ENCODE assay signal across 10 cellular contexts in genomic region chr21:44918581-44919033, GRCh38. TPM values are rescaled to one million over a fixed set of nuclear protein-coding genes. Genes with fewer than 3 reads are reported as not detected.
DNase-seq lines count a peak whose midpoint lies in the region; ATAC-seq lines count a peak whose summit lies in the region.
"Had no signal": no experiment of that assay in that cellular context is flagged by ENCODE, and none has a peak within 500 bp of the region (broad histone marks: within the 10 kb centered on the region; RNA-seq: fewer than 3 reads in every experiment).

No MANE protein-coding gene starts in this region.

- H3K4me1 Mint-ChIP-seq in CD8-positive, alpha-beta memory T cell = peaks cover 67 to 90% (median 82%) of the 10 kb centered on the region in 3 donors
- H3K4me1 Mint-ChIP-seq in activated naive CD8-positive, alpha-beta T cell treated with anti-CD3 and anti-CD28 coated beads, Interleukin-2, amount 50 U/mL, for 24 hours = peaks cover 80% of the 10 kb centered on the region

- POLR2A ChIA-PET in CD8-positive, alpha-beta memory T cell (lab: Charles Lee) = interaction anchor here (0.6 to 4.0 kb wide), 5 partner anchors 9 to 45 kb away, joined by 3 to 39 read pairs (median 3); partner anchors contain the start of gene PTTG1IP

- H3K9me3 Mint-ChIP-seq in CD8-positive, alpha-beta memory T cell = no peaks in the 10 kb centered on the region
- no peaks in the 10 kb centered on the region for H3K9me3 Mint-ChIP-seq in activated naive CD8-positive, alpha-beta T cell treated with anti-CD3 and anti-CD28 coated beads, Interleukin-2, amount 50 U/mL, for 24 hours

- DNase-seq in CD8-positive, alpha-beta memory T cell = no peak
- no peak for DNase-seq in activated naive CD8-positive, alpha-beta T cell treated with anti-CD3 and anti-CD28 coated beads, Interleukin-2, amount 50 U/mL, for 24 hours
- DNase-seq in NCI-H2107 (lab: John Stamatoyannopoulos, UW) = no peak
- DNase-seq: NCI-H748 treated with DMSO at 0.1 percent for 48 hours, SJCRH30 had no signal

- peak overlapping the region; percentile 43 to 97 (median 88) for H3K27ac Mint-ChIP-seq in CD8-positive, alpha-beta memory T cell
- peak overlapping the region; percentile 70 for H3K27ac Mint-ChIP-seq in activated naive CD8-positive, alpha-beta T cell treated with anti-CD3 and anti-CD28 coated beads, Interleukin-2, amount 50 U/mL, for 24 hours

- CTCF ChIA-PET in CD8-positive, alpha-beta memory T cell (lab: Charles Lee) = interaction anchor here (0.6 to 12.5 kb wide), 8 partner anchors 12 to 210 kb away, joined by 3 to 219 read pairs (median 5); no protein-coding TSS in a partner anchor

- no peak overlapping the region for H3K9ac ChIP-seq in BLaER1

- H3K4me3 Mint-ChIP-seq in CD8-positive, alpha-beta memory T cell = peak overlapping the region; percentile 80 to 100 (median 96)
- H3K4me3 Mint-ChIP-seq in activated naive CD8-positive, alpha-beta T cell treated with anti-CD3 and anti-CD28 coated beads, Interleukin-2, amount 50 U/mL, for 24 hours = peak overlapping the region; percentile 100

- H3K27ac ChIP-seq in BLaER1 = no peak overlapping the region
- peak overlapping the region; percentile 71 for H3K27ac ChIP-seq in CD8-positive, alpha-beta memory T cell (ENCODE audit: low read depth, low read length)
- H3K27ac ChIP-seq: SJCRH30 had no signal

- no peaks in the 10 kb centered on the region for H4K20me1 ChIP-seq in BLaER1

- H3K4me2 ChIP-seq in BLaER1 = peak overlapping the region; percentile 98

- H3K36me3 Mint-ChIP-seq in CD8-positive, alpha-beta memory T cell = peaks cover 0 to 35% (median 7%) of the 10 kb centered on the region in 3 donors
- peaks cover 29% of the 10 kb centered on the region for H3K36me3 Mint-ChIP-seq in activated naive CD8-positive, alpha-beta T cell treated with anti-CD3 and anti-CD28 coated beads, Interleukin-2, amount 50 U/mL, for 24 hours (ENCODE audit: low read depth)

- ATAC-seq in activated naive CD8-positive, alpha-beta T cell treated with anti-CD3 and anti-CD28 coated beads, Interleukin-2, amount 50 U/mL, for 24 hours = no peak
- no peak for ATAC-seq in GM21529 (IDR thresholded peaks at IDR 0.05; ENCODE audit: unreplicated experiment)
- no peak for ATAC-seq in activated CD4-positive, CD25-positive, alpha-beta regulatory T cell treated with anti-CD3 and anti-CD28 coated beads, Interleukin-2, amount 50 U/mL, for 24 hours
- ATAC-seq in GM21723 (IDR thresholded peaks at IDR 0.05; ENCODE audit: unreplicated experiment) = no peak

- H3K36me3 ChIP-seq in BLaER1 = no peaks in the 10 kb centered on the region
- H3K36me3 ChIP-seq in CD8-positive, alpha-beta memory T cell (ENCODE audit: insufficient read depth, low read length) = peaks cover 3% of the 10 kb centered on the region
- H3K36me3 ChIP-seq: SJCRH30 had no signal

- H3K4me1 ChIP-seq in BLaER1 (peaks cover 76% of the 10 kb centered on the region), mononuclear cell (ENCODE audit: insufficient read depth, low read length) (peaks cover 86% of the 10 kb centered on the region)
- H3K4me1 ChIP-seq in CD8-positive, alpha-beta memory T cell (ENCODE audit: insufficient read depth, low read length) = peaks cover 70% of the 10 kb centered on the region

- H3K4me3 ChIP-seq in BLaER1 (no peak overlapping the region), mononuclear cell (ENCODE audit: low read length) (peak overlapping the region; percentile 80)
- peak overlapping the region; percentile 94 for H3K4me3 ChIP-seq in CD8-positive, alpha-beta memory T cell (ENCODE audit: low read length)
- H3K4me3 ChIP-seq: SJCRH30 had no signal

- H3K27me3 ChIP-seq in BLaER1 = no peaks in the 10 kb centered on the region
- H3K27me3 ChIP-seq in CD8-positive, alpha-beta memory T cell (ENCODE audit: insufficient read depth, low read length, poor library complexity, severe bottlenecking) = no peaks in the 10 kb centered on the region
- H3K27me3 ChIP-seq in mononuclear cell (ENCODE audit: insufficient read depth, low read length) = no peaks in the 10 kb centered on the region
- H3K27me3 ChIP-seq: SJCRH30 had no signal

- H3K27me3 Mint-ChIP-seq in CD8-positive, alpha-beta memory T cell = no peaks in the 10 kb centered on the region
- no peaks in the 10 kb centered on the region for H3K27me3 Mint-ChIP-seq in activated naive CD8-positive, alpha-beta T cell treated with anti-CD3 and anti-CD28 coated beads, Interleukin-2, amount 50 U/mL, for 24 hours

- H3K9me3 ChIP-seq in BLaER1 (no peaks in the 10 kb centered on the region), mononuclear cell (ENCODE audit: low read depth, low read length) (no peaks in the 10 kb centered on the region)
- no peaks in the 10 kb centered on the region for H3K9me3 ChIP-seq in CD8-positive, alpha-beta memory T cell (ENCODE audit: low read length)
- H3K9me3 ChIP-seq: SJCRH30 had no signal

RNA-seq across cellular contexts. Expression of gene ITGB2, which starts 2.1 kb away (rescaled TPM):
- 100 to 1,000 TPM; 159 to 165 TPM for total RNA-seq in CD8-positive, alpha-beta memory T cell
- polyA plus RNA-seq in CD8-positive, alpha-beta memory T cell = 847 TPM
- 761 TPM for total RNA-seq in mononuclear cell

RNA-seq across cellular contexts. Expression of gene SLX9, which starts 21.2 kb away (rescaled TPM):
- 10 to 100 TPM; 68.1 to 71.1 TPM for total RNA-seq in CD8-positive, alpha-beta memory T cell
- polyA plus RNA-seq in CD8-positive, alpha-beta memory T cell = 14.3 TPM
- 5.2 TPM for total RNA-seq in mononuclear cell

RNA-seq across cellular contexts. Expression of gene PTTG1IP, which starts 45.1 kb away (rescaled TPM):
- 10 to 100 TPM; 48.2 to 50.8 TPM for total RNA-seq in CD8-positive, alpha-beta memory T cell
- 69.8 TPM for polyA plus RNA-seq in CD8-positive, alpha-beta memory T cell
- 71.9 TPM for total RNA-seq in mononuclear cell

Comparison
In these comparisons a context has a peak if more than half of its experiments do, and no peak if none do; other contexts are left out.
1. RNA of gene SLX9, which starts 21.2 kb away (total RNA-seq): 68.1 to 71.1 TPM in CD8-positive, alpha-beta memory T cell; 5.2 TPM in mononuclear cell (single experiment); every median in the first group is over 10 times any median in the second.